1 cellular context compared by ENCODE assay signal in the genomic region with DNA sequence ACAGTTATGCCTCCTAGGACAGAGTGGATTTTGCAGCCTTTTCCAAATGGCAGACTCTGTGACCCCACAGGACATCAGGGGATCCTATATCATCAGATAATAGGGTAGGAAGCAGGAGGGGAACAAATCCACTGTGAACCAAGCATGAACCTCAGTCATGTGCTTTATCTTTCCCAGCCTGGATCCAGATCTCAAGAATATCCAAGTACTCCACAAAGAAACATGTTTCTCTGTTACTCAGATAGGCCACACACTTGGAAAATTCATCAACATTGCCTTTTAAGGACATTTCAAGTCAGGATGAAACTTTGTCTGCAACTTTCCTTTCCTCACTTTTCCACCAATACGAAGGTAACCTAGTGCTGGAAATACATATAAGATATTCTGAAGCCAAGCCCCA.
TF ChIP-seq lines count a peak whose summit lies in the region.

No MANE protein-coding gene starts in this region.

TF ChIP-seq in GM23338, 12 proteins besides CTCF, POLR2A, EP300 and RAD21:
- TF ChIP-seq, protein P1, sequence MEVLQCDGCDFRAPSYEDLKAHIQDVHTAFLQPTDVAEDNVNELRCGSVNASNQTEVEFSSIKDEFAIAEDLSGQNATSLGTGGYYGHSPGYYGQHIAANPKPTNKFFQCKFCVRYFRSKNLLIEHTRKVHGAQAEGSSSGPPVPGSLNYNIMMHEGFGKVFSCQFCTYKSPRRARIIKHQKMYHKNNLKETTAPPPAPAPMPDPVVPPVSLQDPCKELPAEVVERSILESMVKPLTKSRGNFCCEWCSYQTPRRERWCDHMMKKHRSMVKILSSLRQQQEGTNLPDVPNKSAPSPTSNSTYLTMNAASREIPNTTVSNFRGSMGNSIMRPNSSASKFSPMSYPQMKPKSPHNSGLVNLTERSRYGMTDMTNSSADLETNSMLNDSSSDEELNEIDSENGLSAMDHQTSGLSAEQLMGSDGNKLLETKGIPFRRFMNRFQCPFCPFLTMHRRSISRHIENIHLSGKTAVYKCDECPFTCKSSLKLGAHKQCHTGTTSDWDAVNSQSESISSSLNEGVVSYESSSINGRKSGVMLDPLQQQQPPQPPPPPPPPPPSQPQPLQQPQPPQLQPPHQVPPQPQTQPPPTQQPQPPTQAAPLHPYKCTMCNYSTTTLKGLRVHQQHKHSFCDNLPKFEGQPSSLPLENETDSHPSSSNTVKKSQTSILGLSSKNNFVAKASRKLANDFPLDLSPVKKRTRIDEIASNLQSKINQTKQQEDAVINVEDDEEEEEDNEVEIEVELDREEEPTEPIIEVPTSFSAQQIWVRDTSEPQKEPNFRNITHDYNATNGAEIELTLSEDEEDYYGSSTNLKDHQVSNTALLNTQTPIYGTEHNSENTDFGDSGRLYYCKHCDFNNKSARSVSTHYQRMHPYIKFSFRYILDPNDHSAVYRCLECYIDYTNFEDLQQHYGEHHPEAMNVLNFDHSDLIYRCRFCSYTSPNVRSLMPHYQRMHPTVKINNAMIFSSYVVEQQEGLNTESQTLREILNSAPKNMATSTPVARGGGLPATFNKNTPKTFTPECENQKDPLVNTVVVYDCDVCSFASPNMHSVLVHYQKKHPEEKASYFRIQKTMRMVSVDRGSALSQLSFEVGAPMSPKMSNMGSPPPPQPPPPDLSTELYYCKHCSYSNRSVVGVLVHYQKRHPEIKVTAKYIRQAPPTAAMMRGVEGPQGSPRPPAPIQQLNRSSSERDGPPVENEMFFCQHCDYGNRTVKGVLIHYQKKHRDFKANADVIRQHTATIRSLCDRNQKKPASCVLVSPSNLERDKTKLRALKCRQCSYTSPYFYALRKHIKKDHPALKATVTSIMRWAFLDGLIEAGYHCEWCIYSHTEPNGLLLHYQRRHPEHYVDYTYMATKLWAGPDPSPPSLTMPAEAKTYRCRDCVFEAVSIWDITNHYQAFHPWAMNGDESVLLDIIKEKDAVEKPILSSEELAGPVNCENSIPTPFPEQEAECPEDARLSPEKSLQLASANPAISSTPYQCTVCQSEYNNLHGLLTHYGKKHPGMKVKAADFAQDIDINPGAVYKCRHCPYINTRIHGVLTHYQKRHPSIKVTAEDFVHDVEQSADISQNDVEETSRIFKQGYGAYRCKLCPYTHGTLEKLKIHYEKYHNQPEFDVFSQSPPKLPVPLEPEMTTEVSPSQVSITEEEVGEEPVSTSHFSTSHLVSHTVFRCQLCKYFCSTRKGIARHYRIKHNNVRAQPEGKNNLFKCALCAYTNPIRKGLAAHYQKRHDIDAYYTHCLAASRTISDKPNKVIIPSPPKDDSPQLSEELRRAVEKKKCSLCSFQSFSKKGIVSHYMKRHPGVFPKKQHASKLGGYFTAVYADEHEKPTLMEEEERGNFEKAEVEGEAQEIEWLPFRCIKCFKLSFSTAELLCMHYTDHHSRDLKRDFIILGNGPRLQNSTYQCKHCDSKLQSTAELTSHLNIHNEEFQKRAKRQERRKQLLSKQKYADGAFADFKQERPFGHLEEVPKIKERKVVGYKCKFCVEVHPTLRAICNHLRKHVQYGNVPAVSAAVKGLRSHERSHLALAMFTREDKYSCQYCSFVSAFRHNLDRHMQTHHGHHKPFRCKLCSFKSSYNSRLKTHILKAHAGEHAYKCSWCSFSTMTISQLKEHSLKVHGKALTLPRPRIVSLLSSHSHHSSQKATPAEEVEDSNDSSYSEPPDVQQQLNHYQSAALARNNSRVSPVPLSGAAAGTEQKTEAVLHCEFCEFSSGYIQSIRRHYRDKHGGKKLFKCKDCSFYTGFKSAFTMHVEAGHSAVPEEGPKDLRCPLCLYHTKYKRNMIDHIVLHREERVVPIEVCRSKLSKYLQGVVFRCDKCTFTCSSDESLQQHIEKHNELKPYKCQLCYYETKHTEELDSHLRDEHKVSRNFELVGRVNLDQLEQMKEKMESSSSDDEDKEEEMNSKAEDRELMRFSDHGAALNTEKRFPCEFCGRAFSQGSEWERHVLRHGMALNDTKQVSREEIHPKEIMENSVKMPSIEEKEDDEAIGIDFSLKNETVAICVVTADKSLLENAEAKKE (CRISPR knock-in tag; IDR thresholded peaks at IDR 0.05): no peak
- TF ChIP-seq CREB1 (CRISPR knock-in tag; IDR thresholded peaks at IDR 0.05; ENCODE audit: low read depth) (no peak), ZNF331 (CRISPR knock-in tag; IDR thresholded peaks at IDR 0.05; ENCODE audit: low read depth) (no peak), JUNB (IDR thresholded peaks at IDR 0.05; ENCODE audit: unreplicated experiment) (no peak), EZH2phosphoT487 (IDR thresholded peaks at IDR 0.05; ENCODE audit: unreplicated experiment) (no peak), NANOG (IDR thresholded peaks at IDR 0.05; ENCODE audit: borderline replicate concordance) (no peak), STAT1 (IDR thresholded peaks at IDR 0.05; ENCODE audit: unreplicated experiment) (no peak), EZH2 (IDR thresholded peaks at IDR 0.05; ENCODE audit: low read depth, unreplicated experiment) (no peak), POLR2AphosphoS5 (IDR thresholded peaks at IDR 0.05; ENCODE audit: low read depth) (no peak), ZNF114 (CRISPR knock-in tag; IDR thresholded peaks at IDR 0.05) (no peak)
- TF ChIP-seq, protein P2, sequence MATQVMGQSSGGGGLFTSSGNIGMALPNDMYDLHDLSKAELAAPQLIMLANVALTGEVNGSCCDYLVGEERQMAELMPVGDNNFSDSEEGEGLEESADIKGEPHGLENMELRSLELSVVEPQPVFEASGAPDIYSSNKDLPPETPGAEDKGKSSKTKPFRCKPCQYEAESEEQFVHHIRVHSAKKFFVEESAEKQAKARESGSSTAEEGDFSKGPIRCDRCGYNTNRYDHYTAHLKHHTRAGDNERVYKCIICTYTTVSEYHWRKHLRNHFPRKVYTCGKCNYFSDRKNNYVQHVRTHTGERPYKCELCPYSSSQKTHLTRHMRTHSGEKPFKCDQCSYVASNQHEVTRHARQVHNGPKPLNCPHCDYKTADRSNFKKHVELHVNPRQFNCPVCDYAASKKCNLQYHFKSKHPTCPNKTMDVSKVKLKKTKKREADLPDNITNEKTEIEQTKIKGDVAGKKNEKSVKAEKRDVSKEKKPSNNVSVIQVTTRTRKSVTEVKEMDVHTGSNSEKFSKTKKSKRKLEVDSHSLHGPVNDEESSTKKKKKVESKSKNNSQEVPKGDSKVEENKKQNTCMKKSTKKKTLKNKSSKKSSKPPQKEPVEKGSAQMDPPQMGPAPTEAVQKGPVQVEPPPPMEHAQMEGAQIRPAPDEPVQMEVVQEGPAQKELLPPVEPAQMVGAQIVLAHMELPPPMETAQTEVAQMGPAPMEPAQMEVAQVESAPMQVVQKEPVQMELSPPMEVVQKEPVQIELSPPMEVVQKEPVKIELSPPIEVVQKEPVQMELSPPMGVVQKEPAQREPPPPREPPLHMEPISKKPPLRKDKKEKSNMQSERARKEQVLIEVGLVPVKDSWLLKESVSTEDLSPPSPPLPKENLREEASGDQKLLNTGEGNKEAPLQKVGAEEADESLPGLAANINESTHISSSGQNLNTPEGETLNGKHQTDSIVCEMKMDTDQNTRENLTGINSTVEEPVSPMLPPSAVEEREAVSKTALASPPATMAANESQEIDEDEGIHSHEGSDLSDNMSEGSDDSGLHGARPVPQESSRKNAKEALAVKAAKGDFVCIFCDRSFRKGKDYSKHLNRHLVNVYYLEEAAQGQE (IDR thresholded peaks at IDR 0.05; ENCODE audit: unreplicated experiment): no peak
- TF ChIP-seq, protein P3, sequence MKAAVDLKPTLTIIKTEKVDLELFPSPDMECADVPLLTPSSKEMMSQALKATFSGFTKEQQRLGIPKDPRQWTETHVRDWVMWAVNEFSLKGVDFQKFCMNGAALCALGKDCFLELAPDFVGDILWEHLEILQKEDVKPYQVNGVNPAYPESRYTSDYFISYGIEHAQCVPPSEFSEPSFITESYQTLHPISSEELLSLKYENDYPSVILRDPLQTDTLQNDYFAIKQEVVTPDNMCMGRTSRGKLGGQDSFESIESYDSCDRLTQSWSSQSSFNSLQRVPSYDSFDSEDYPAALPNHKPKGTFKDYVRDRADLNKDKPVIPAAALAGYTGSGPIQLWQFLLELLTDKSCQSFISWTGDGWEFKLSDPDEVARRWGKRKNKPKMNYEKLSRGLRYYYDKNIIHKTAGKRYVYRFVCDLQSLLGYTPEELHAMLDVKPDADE (IDR thresholded peaks at IDR 0.05): no peak
